ENCODE assay signal across 8 cellular contexts in the genomic region with DNA sequence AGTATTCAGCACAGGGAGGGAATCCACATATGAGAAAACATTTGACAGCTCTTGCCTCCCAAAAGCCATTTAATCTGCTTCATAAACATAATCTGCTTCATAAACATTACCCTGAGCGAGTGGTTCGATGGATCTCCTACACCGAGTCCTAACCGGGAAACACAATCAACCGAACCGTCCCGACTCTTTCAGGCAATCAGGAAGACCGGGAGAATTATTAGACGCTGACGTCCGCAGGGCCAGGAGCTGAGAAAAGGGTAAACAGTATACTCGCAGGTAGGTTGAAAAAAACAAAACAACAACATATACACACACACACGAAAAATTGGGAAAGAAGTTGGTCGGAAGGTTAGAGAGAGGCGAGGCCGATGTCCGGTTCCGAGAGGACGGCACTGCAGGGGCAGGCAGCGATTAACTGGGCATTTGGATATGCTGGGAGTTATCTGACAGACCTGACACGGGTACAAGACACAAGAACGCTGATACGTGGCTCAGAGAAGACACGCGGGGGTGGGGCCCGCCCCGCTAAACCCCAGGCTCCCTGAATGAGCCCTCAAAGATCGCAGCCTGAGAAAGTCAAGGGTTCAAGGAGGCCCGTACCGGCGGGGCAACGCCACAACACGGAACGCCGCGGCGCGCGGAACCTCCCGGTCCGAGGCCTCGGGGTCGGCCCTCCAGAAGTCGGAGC. TPM values are rescaled to one million over a fixed set of nuclear protein-coding genes. Genes with fewer than 3 reads are reported as not detected.
DNase-seq lines count a peak whose midpoint lies in the region; ATAC-seq, FAIRE-seq and TF ChIP-seq lines count a peak whose summit lies in the region.

No MANE protein-coding gene starts in this region.

- peak overlapping the region; percentile 94 for H3K4me3 Mint-ChIP-seq in activated naive CD8-positive, alpha-beta T cell treated with anti-CD3 and anti-CD28 coated beads for 36 hours

- H4K20me1 ChIP-seq in HCT116 (ENCODE audit: insufficient read depth), result no peaks in the 10 kb centered on the region

- ATAC-seq in HCT116, result peak; percentile 28

- intact Hi-C loops in HCT116 (cut with micrococcal nuclease), result loop anchor here (2.0 kb wide), 2 partner anchors 37 to 87 kb away; a partner anchor contains a TSS

- H3K4me1 Mint-ChIP-seq in activated naive CD8-positive, alpha-beta T cell treated with anti-CD3 and anti-CD28 coated beads for 36 hours, result peaks cover 34% of the 10 kb centered on the region

- H3K4me1 ChIP-seq in HCT116 (ENCODE audit: control insufficient read depth in 1 of 2, insufficient read depth in 2 of 2, low read length in 2 of 2), result peaks cover 9 to 19% of the 10 kb centered on the region in 2 experiments
- H3K4me1 ChIP-seq in right atrium auricular region, result peaks cover 0 to 32% of the 10 kb centered on the region in 2 donors

- CTCF ChIA-PET in HCT116 (lab: Charles Lee), result no interaction called here

- peaks cover 57% of the 10 kb centered on the region for H3K79me2 ChIP-seq in HCT116 (ENCODE audit: insufficient read depth, low read length)

- DNase-seq in GM12891 (ENCODE audit: insufficient read length, low spot score) (peak; percentile 13), HCT116 (ENCODE audit: low read depth, low spot score) (no peak), NAMALWA (ENCODE audit: low spot score) (peak; percentile 27), right atrium auricular region (ENCODE audit: low spot score) (no peak), skeletal muscle cell (ENCODE audit: low read depth) (no peak), SHP77 (lab: John Stamatoyannopoulos, UW) (no peak), urothelium cell line (ENCODE audit: low spot score) (no peak)
- no peak for DNase-seq in activated naive CD8-positive, alpha-beta T cell treated with anti-CD3 and anti-CD28 coated beads for 36 hours

- H3K27me3 ChIP-seq in HCT116 (ENCODE audit: insufficient read depth, low read length) (no peaks in the 10 kb centered on the region), right atrium auricular region (no peaks in the 10 kb centered on the region)

- H3K9ac ChIP-seq in HCT116 (ENCODE audit: low read length), result peak overlapping the region; percentile 97

- BruUV-seq in HCT116 (replicated peaks; lab: Mats Ljungman, UMichigan), result no TSS peak

- no peak for TF ChIP-seq RAD21 in HCT116 (IDR thresholded peaks at IDR 0.05; ENCODE audit: low read depth)

- H3K9me3 ChIP-seq in HCT116 (ENCODE audit: control insufficient read depth in 1 of 2, insufficient read depth in 1 of 2, low read depth in 1 of 2, low read length in 2 of 2) (no peaks in the 10 kb centered on the region), right atrium auricular region (no peaks in the 10 kb centered on the region)

- peak overlapping the region; percentile 98 to 99 for H3K4me3 ChIP-seq in HCT116 (replicated peaks in 1 of 2; ENCODE audit: low read depth in 1 of 2, low read length in 2 of 2)
- peak overlapping the region; percentile 80 to 88 for H3K4me3 ChIP-seq in right atrium auricular region
- H3K4me3 ChIP-seq in skeletal muscle cell (ENCODE audit: low read depth, low read length), result peak overlapping the region; percentile 99

- no peaks in the 10 kb centered on the region for H3K27me3 Mint-ChIP-seq in activated naive CD8-positive, alpha-beta T cell treated with anti-CD3 and anti-CD28 coated beads for 36 hours

- POLR2A ChIA-PET in HCT116 (lab: Charles Lee), result interaction anchor here (1.1 to 1.5 kb wide), 4 partner anchors 19 to 153 kb away, joined by 3 to 5 read pairs (median 3); a partner anchor contains a TSS

- H2AFZ ChIP-seq in HCT116 (ENCODE audit: low read depth, low read length, poor library complexity, severe bottlenecking), result no peak overlapping the region

- no peaks in the 10 kb centered on the region for H3K9me3 Mint-ChIP-seq in activated naive CD8-positive, alpha-beta T cell treated with anti-CD3 and anti-CD28 coated beads for 36 hours

- RAD21 ChIA-PET in HCT116 (lab: Charles Lee; ENCODE audit: low non-redundant PET in 1 of 2, low total read pairs in 2 of 2, uncharacterized antibody in 2 of 2, unreplicated experiment in 2 of 2), result no interaction called here

- H3K36me3 ChIP-seq in HCT116 (ENCODE audit: control insufficient read depth in 1 of 2, insufficient read depth in 2 of 2, low read length in 2 of 2) (peaks cover 0 to 3% of the 10 kb centered on the region in 2 experiments; a peak in 1 of 4 replicates), right atrium auricular region (no peaks in the 10 kb centered on the region)

- H3K4me2 ChIP-seq in HCT116 (ENCODE audit: low read length), result peak overlapping the region; percentile 91

- H3K36me3 Mint-ChIP-seq in activated naive CD8-positive, alpha-beta T cell treated with anti-CD3 and anti-CD28 coated beads for 36 hours, result peaks cover 13% of the 10 kb centered on the region

- TF ChIP-seq CTCF in HCT116 (IDR thresholded peaks at IDR 0.05 in 2 of 3, conservative IDR thresholded peaks at IDR 0.05 in 1 of 3; ENCODE audit: borderline replicate concordance in 1 of 3, insufficient read depth in 1 of 3, low read depth in 2 of 3, low read length in 2 of 3), result no peak
- no peak for TF ChIP-seq CTCF in right atrium auricular region (IDR thresholded peaks at IDR 0.05)

- FAIRE-seq in GM12891 (lab: Jason Lieb, UNC), result peak; percentile 52
- no peak for FAIRE-seq in urothelium cell line (lab: Jason Lieb, UNC)

- peak overlapping the region; percentile 95 for H3K27ac ChIP-seq in HCT116 (ENCODE audit: low read depth, low read length)
- peak overlapping the region; percentile 96 to 98 for H3K27ac ChIP-seq in right atrium auricular region

- H3K27ac Mint-ChIP-seq in activated naive CD8-positive, alpha-beta T cell treated with anti-CD3 and anti-CD28 coated beads for 36 hours, result peak overlapping the region; percentile 100

- no peaks in the 10 kb centered on the region for H3K9me2 ChIP-seq in HCT116 (ENCODE audit: insufficient read depth)

- TF ChIP-seq POLR2A in GM12891 (IDR thresholded peaks at IDR 0.05; ENCODE audit: low read depth, low read length), result no peak
- TF ChIP-seq POLR2A in HCT116 (IDR thresholded peaks at IDR 0.05; ENCODE audit: borderline replicate concordance, extremely low read depth, insufficient read depth, insufficient read length), result no peak

TF ChIP-seq in GM12891, 5 proteins besides CTCF, POLR2A, EP300 and RAD21:
- TF ChIP-seq SPI1 (IDR thresholded peaks at IDR 0.05; ENCODE audit: low read depth, low read length), result no peak
- TF ChIP-seq POLR2AphosphoS5 (IDR thresholded peaks at IDR 0.05; ENCODE audit: low read depth, low read length), result no peak
- no peak for TF ChIP-seq POU2F2 (IDR thresholded peaks at IDR 0.05; ENCODE audit: low read depth, low read length)
- no peak for TF ChIP-seq PAX5 (IDR thresholded peaks at IDR 0.05; ENCODE audit: insufficient read depth, low read length, severe bottlenecking)
- TF ChIP-seq TAF1 (IDR thresholded peaks at IDR 0.05; ENCODE audit: low read depth, low read length), result no peak
TF ChIP-seq in GM12891: peak in this region for 0.

TF ChIP-seq in HCT116, 20 proteins besides CTCF, POLR2A, EP300 and RAD21:
- TF ChIP-seq, protein P1, sequence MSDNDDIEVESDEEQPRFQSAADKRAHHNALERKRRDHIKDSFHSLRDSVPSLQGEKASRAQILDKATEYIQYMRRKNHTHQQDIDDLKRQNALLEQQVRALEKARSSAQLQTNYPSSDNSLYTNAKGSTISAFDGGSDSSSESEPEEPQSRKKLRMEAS (IDR thresholded peaks at IDR 0.05), result no peak

RNA-seq across cellular contexts. Expression of a gene that starts 0.6 kb away (rescaled TPM):
- 22.3 TPM for polyA plus RNA-seq in GM12891 (2012; ENCODE audit: low read depth, missing spikeins)
- total RNA-seq in HCT116 (2021; ENCODE audit: unreplicated experiment) (70.2 TPM), right atrium auricular region (10 to 100 TPM; 38.6 to 44.6 TPM)
- 29.6 and 34.5 TPM in 2 replicates for polyA plus RNA-seq in HCT116 (2012)
- 10 to 100 TPM; 59.1 to 62.2 TPM for total RNA-seq in activated naive CD8-positive, alpha-beta T cell treated with anti-CD3 and anti-CD28 coated beads for 36 hours

RNA-seq across cellular contexts. Expression of a gene that starts 37.7 kb away (rescaled TPM):
- polyA plus RNA-seq in GM12891 (2012; ENCODE audit: low read depth, missing spikeins), result 11.0 TPM
- total RNA-seq in HCT116 (2021; ENCODE audit: unreplicated experiment) (20.5 TPM), right atrium auricular region (10 to 100 TPM; 13.6 to 23.7 TPM)
- 12.2 and 13.0 TPM in 2 replicates for polyA plus RNA-seq in HCT116 (2012)
- total RNA-seq in activated naive CD8-positive, alpha-beta T cell treated with anti-CD3 and anti-CD28 coated beads for 36 hours, result 10 to 100 TPM; 13.4 to 15.3 TPM

Comparison
In these comparisons a context has a peak if more than half of its experiments do, and no peak if none do; other contexts are left out.
1. DNase-seq: peak in GM12891 (single experiment) and NAMALWA (single experiment); none in HCT116 (single experiment), activated naive CD8-positive, alpha-beta T cell treated with anti-CD3 and anti-CD28 coated beads for 36 hours (single experiment), right atrium auricular region (single experiment), skeletal muscle cell (single experiment), SHP77 (0 of 2) and urothelium cell line (single experiment).
2. Peak in every context shown above with its lines, with median percentiles within 50 percentile points of each other: H3K4me3 ChIP-seq.